Comparison of ENCODE assay signal across 8 cellular contexts in genomic region chr14:53953828-53954550, GRCh38. TPM values are rescaled to one million over a fixed set of nuclear protein-coding genes. Genes with fewer than 3 reads are reported as not detected.
DNase-seq lines count a peak whose midpoint lies in the region; ATAC-seq and TF ChIP-seq lines count a peak whose summit lies in the region.

No MANE protein-coding gene starts in this region.

- peak overlapping the region; percentile 100 for H3K4me3 Mint-ChIP-seq in Caco-2 (ENCODE audit: unreplicated experiment)

- no peaks in the 10 kb centered on the region; the same call in 1 of the 2 replicates for H3K36me3 ChIP-seq in Caco-2 (ENCODE audit: control insufficient read depth, insufficient read depth, low read length)
- peaks cover 26% of the 10 kb centered on the region; the same call in 1 of the 2 replicates for H3K36me3 ChIP-seq in HUES64 (ENCODE audit: insufficient read depth, low read length)
- H3K36me3 ChIP-seq in gastrocnemius medialis: no peaks in the 10 kb centered on the region

- H3K9ac ChIP-seq in HUES64 (ENCODE audit: low read depth, low read length): peak overlapping the region; percentile 66; the same call in 1 of the 2 replicates

- in situ Hi-C loops in gastrocnemius medialis (cut with MboI; ENCODE audit: low sequenced_read_pairs in 4 of 4): no loop called here

- intact Hi-C loops in Caco-2 (cut with micrococcal nuclease; ENCODE audit: unreplicated experiment) (loop anchor here (10.0 kb wide), 1 partner anchor 109 kb away; no protein-coding TSS in a partner anchor), gastrocnemius medialis (cut with DNase I; ENCODE audit: low total_unique reads) (loop anchor here (10.0 kb wide), 5 partner anchors 59 to 419 kb away; no protein-coding TSS in a partner anchor)

- TF ChIP-seq CTCF in Caco-2 (IDR thresholded peaks at IDR 0.05; ENCODE audit: insufficient read depth in 1 of 2, low read depth in 1 of 2, low read length in 1 of 2, severe bottlenecking in 1 of 2, unreplicated experiment in 1 of 2) (no peak), gastrocnemius medialis (IDR thresholded peaks at IDR 0.05 in 4 of 5, conservative IDR thresholded peaks at IDR 0.05 in 1 of 5) (no peak)

- CTCF ChIA-PET in Caco-2 (lab: Charles Lee): interaction anchor here (0.6 to 2.2 kb wide), 11 partner anchors 8 to 524 kb away, joined by 3 to 18 read pairs (median 5); no protein-coding TSS in a partner anchor

- no TSS peak for BruUV-seq in Caco-2 (replicated peaks; lab: Mats Ljungman, UMichigan)

- H3K27me3 Mint-ChIP-seq in Caco-2 (ENCODE audit: insufficient read depth, unreplicated experiment): no peaks in the 10 kb centered on the region

- H3K4me1 ChIP-seq in Caco-2 (peaks cover 22% of the 10 kb centered on the region), HUES64 (ENCODE audit: insufficient read depth, low read length) (peaks cover 31% of the 10 kb centered on the region), gastrocnemius medialis (peaks cover 4 to 35% of the 10 kb centered on the region in 2 donors)

- H3K27me3 ChIP-seq in Caco-2 (replicated peaks; ENCODE audit: control insufficient read depth, insufficient read depth, low read length) (no peaks in the 10 kb centered on the region), HUES64 (ENCODE audit: insufficient read depth, low read length) (peaks cover 90% of the 10 kb centered on the region), gastrocnemius medialis (peaks cover 40 to 76% (median 54%) of the 10 kb centered on the region in 3 donors)

- DNase-seq in Caco-2: peak in 1 of 2 experiments; percentile 39
- peak; percentile 79 for DNase-seq in hepatic stellate cell (ENCODE audit: low spot score)
- peak in 1 of 2 donors; percentile 16 for DNase-seq in gastrocnemius medialis
- DNase-seq in H4 (ENCODE audit: low spot score): no peak
- DNase-seq in activated effector memory CD4-positive, alpha-beta T cell treated with anti-CD3 and anti-CD28 coated beads, Interleukin-2, amount 50 U/mL, for 16 hours: no peak

- H3K4me3 ChIP-seq in Caco-2 (ENCODE audit: low read depth, low read length) (peak overlapping the region; percentile 51), HUES64 (ENCODE audit: low read length) (peak overlapping the region; percentile 90), gastrocnemius medialis (peak overlapping the region; percentile 60 to 68 (median 66))

- POLR2A ChIA-PET in Caco-2 (lab: Charles Lee): interaction anchor here (0.6 to 2.1 kb wide), 5 partner anchors 16 to 379 kb away, joined by 3 to 12 read pairs (median 4); no protein-coding TSS in a partner anchor

- peaks cover 80% of the 10 kb centered on the region for H3K36me3 Mint-ChIP-seq in Caco-2 (ENCODE audit: insufficient read depth, unreplicated experiment)

- under 1% methylated on average over 51 of the region's 51 CpGs for WGBS in HUES64
- WGBS in adipose tissue, 3 donors: 0 to 1% (median 1%) methylated on average over 49 to 51 of the region's 51 CpGs

- no peak for TF ChIP-seq POLR2A in gastrocnemius medialis (IDR thresholded peaks at IDR 0.05)

- peaks cover 14% of the 10 kb centered on the region for H3K4me1 Mint-ChIP-seq in Caco-2 (ENCODE audit: low read depth, unreplicated experiment)

- H3K9me3 ChIP-seq in Caco-2: no peaks in the 10 kb centered on the region
- H3K9me3 ChIP-seq in HUES64 (ENCODE audit: insufficient read depth, low read depth, low read length): no peaks in the 10 kb centered on the region
- no peaks in the 10 kb centered on the region for H3K9me3 ChIP-seq in gastrocnemius medialis

- no peaks in the 10 kb centered on the region for H3K9me3 Mint-ChIP-seq in Caco-2 (ENCODE audit: unreplicated experiment)

- ATAC-seq in gastrocnemius medialis (peak in 1 of 2 donors; percentile 27), GM18867 (IDR thresholded peaks at IDR 0.05; ENCODE audit: unreplicated experiment) (no peak)

- peak overlapping the region; percentile 80 for H3K27ac Mint-ChIP-seq in Caco-2 (ENCODE audit: unreplicated experiment)

- H3K27ac ChIP-seq in HUES64 (ENCODE audit: low read depth, low read length) (peak overlapping the region; percentile 42; the same call in 1 of the 2 replicates), adipose tissue (ENCODE audit: low read depth, low read length) (peak overlapping the region; percentile 76), gastrocnemius medialis (peak overlapping the region; percentile 77 to 84 (median 80))

RNA-seq across cellular contexts. Expression of gene BMP4, which starts 2.6 kb away (rescaled TPM):
- total RNA-seq in Caco-2 (2022): 108 and 113 TPM in 2 replicates
- polyA plus RNA-seq in HUES64 (2013, experiment 1 of 2): 12.0 TPM
- polyA plus RNA-seq in HUES64 (2013, experiment 2 of 2): 15.1 TPM
- polyA plus RNA-seq in adipose tissue: 1 to 10 TPM; 2.3 to 8.9 (median 7.8) TPM
- total RNA-seq in gastrocnemius medialis: 1 to 10 TPM; 2.0 to 9.4 (median 7.6) TPM
- 1.0 and 5.6 TPM in 2 replicates for total RNA-seq in H4 (2014; rRNA removed; shearing (Covaris generic))

Comparison
In these comparisons a context has a peak if more than half of its experiments do, and no peak if none do; other contexts are left out.
1. RNA of gene BMP4, which starts 2.6 kb away (total RNA-seq): 108 to 113 TPM in Caco-2; 2.0 to 9.4 TPM in gastrocnemius medialis and 1.0 to 5.6 TPM in H4; every median in the first group is over 10 times any median in the second.
2. Peak in every context shown above with its lines, with median percentiles within 50 percentile points of each other: H3K4me3 ChIP-seq and H3K27ac ChIP-seq.